Comparison of ENCODE assay signal across 19 cellular contexts in genomic region chr11:72525466-72525865, GRCh38.
DNase-seq lines count a peak whose midpoint lies in the region; ATAC-seq and TF ChIP-seq lines count a peak whose summit lies in the region.
"Had no signal": no experiment of that assay in that cellular context is flagged by ENCODE, and none has a peak within 500 bp of the region (broad histone marks: within the 10 kb centered on the region; RNA-seq: fewer than 3 reads in every experiment).

No MANE protein-coding gene starts in this region.

- no peaks in the 10 kb centered on the region; the same call in 1 of the 2 replicates for H3K9me2 ChIP-seq in GM23338 (ENCODE audit: insufficient read depth)

- no peaks in the 10 kb centered on the region for H4K20me1 ChIP-seq in GM23338 (replicated peaks; ENCODE audit: insufficient read depth)

- H3K27ac ChIP-seq in GM23338 (ENCODE audit: low read depth) = no peak overlapping the region
- no peak overlapping the region for H3K27ac ChIP-seq in SJCRH30
- H3K27ac ChIP-seq in neuronal stem cell (replicated peaks; ENCODE audit: low read length) = no peak overlapping the region
- H3K27ac ChIP-seq: heart left ventricle, KMS-11, Peyer's patch, sigmoid colon had no signal

- no peaks in the 10 kb centered on the region for H3F3A ChIP-seq in GM23338 (replicated peaks; ENCODE audit: low read depth)

- no peak overlapping the region for H3K4me3 ChIP-seq in GM23338
- no peak overlapping the region for H3K4me3 ChIP-seq in SJCRH30
- no peak overlapping the region for H3K4me3 ChIP-seq in neuronal stem cell (ENCODE audit: low read length in 2 of 2)
- H3K4me3 ChIP-seq: heart left ventricle, Peyer's patch, sigmoid colon had no signal

- H2AFZ ChIP-seq in GM23338 = peak overlapping the region; percentile 11; the same call in 1 of the 2 replicates
- H2AFZ ChIP-seq in neuronal stem cell (ENCODE audit: low read length) = no peak overlapping the region

- H2BK120ac ChIP-seq in neuronal stem cell (ENCODE audit: low read depth, low read length) = no peak overlapping the region

- WGBS in neuronal stem cell (ENCODE audit: extremely low coverage in 2 of 2, insufficient read length in 2 of 2, insufficient replicate concordance in 1 of 2), 2 donors = no CpG with 5 or more reads among the region's 3 CpGs

- H3K23ac ChIP-seq in neuronal stem cell (ENCODE audit: low read depth, low read length, poor library complexity) = no peak overlapping the region

- H3K9me3 Mint-ChIP-seq in GM23338 = no peaks in the 10 kb centered on the region; the same call in 2 of the 3 replicates
- H3K9me3 Mint-ChIP-seq in dendritic cell treated with granulocyte-macrophage colony-stimulating factor and Interleukin-4, amounts not matched to agents 40 ng/mL and 50 ng/mL, for 4 days = no peaks in the 10 kb centered on the region
- no peaks in the 10 kb centered on the region for H3K9me3 Mint-ChIP-seq in activated T-helper 1 cell treated with anti-CD3 and anti-CD28 coated beads, Interleukin-12 subunit alpha, Interleukin-12 subunit beta, Interleukin-2, Interleukin-4 antibody, amounts not matched to agents 30 ng/mL and 10 ng/mL and 1 ng/mL, durations not matched to agents 14 hours and 24 hours and 36 hours
- H3K9me3 Mint-ChIP-seq in activated T-cell treated with anti-CD3 and anti-CD28 coated beads, Interleukin-2, amount 50 U/mL, for 72 hours = no peaks in the 10 kb centered on the region

- H3K79me1 ChIP-seq in neuronal stem cell (ENCODE audit: low read depth, low read length) = no peaks in the 10 kb centered on the region

- no peak overlapping the region for H2AK5ac ChIP-seq in neuronal stem cell (ENCODE audit: low read depth, low read length)

- TF ChIP-seq CTCF in GM23338 (conservative IDR thresholded peaks at IDR 0.05; ENCODE audit: low read depth in 2 of 2) = no peak

- H3K4me2 ChIP-seq in GM23338 (no peak overlapping the region), neuronal stem cell (ENCODE audit: insufficient read depth, low read length, poor library complexity, severe bottlenecking) (no peak overlapping the region)
- H3K4me2 ChIP-seq: KMS-11 had no signal

- H3K4me3 Mint-ChIP-seq in GM23338 = no peak overlapping the region
- peak overlapping the region; percentile 30 for H3K4me3 Mint-ChIP-seq in dendritic cell treated with granulocyte-macrophage colony-stimulating factor and Interleukin-4, amounts not matched to agents 40 ng/mL and 50 ng/mL, for 4 days
- H3K4me3 Mint-ChIP-seq in activated T-helper 1 cell treated with anti-CD3 and anti-CD28 coated beads, Interleukin-12 subunit alpha, Interleukin-12 subunit beta, Interleukin-2, Interleukin-4 antibody, amounts not matched to agents 30 ng/mL and 10 ng/mL and 1 ng/mL, durations not matched to agents 14 hours and 24 hours and 36 hours = no peak overlapping the region
- H3K4me3 Mint-ChIP-seq in activated T-cell treated with anti-CD3 and anti-CD28 coated beads, Interleukin-2, amount 50 U/mL, for 72 hours = no peak overlapping the region
- H3K4me3 Mint-ChIP-seq: activated CD4-positive, alpha-beta T cell treated with anti-CD3 and anti-CD28 coated beads for 36 hours; activated CD8-positive, alpha-beta memory T cell treated with anti-CD3 and anti-CD28 coated beads, Interleukin-2, amount 10 ng/mL, durations not matched to agents 7 days and 5 days had no signal

- H3K79me2 ChIP-seq in GM23338 (replicated peaks; ENCODE audit: insufficient read depth) = no peaks in the 10 kb centered on the region

- no peaks in the 10 kb centered on the region for H3K9me3 ChIP-seq in SJCRH30 (replicated peaks)
- no peaks in the 10 kb centered on the region for H3K9me3 ChIP-seq in neuronal stem cell (replicated peaks in 1 of 2; ENCODE audit: control insufficient read depth in 2 of 2, insufficient read depth in 1 of 2, low read depth in 1 of 2, low read length in 2 of 2)
- H3K9me3 ChIP-seq: heart left ventricle, Peyer's patch, sigmoid colon had no signal

- H3K36me3 Mint-ChIP-seq in GM23338 (ENCODE audit: low read depth) = no peaks in the 10 kb centered on the region
- no peaks in the 10 kb centered on the region for H3K36me3 Mint-ChIP-seq in dendritic cell treated with granulocyte-macrophage colony-stimulating factor and Interleukin-4, amounts not matched to agents 40 ng/mL and 50 ng/mL, for 4 days (ENCODE audit: low read depth)
- H3K36me3 Mint-ChIP-seq in activated T-helper 1 cell treated with anti-CD3 and anti-CD28 coated beads, Interleukin-12 subunit alpha, Interleukin-12 subunit beta, Interleukin-2, Interleukin-4 antibody, amounts not matched to agents 30 ng/mL and 10 ng/mL and 1 ng/mL, durations not matched to agents 14 hours and 24 hours and 36 hours (ENCODE audit: low read depth) = peaks cover 1% of the 10 kb centered on the region
- H3K36me3 Mint-ChIP-seq in activated T-cell treated with anti-CD3 and anti-CD28 coated beads, Interleukin-2, amount 50 U/mL, for 72 hours (ENCODE audit: insufficient read depth in 2 of 2) = no peaks in the 10 kb centered on the region
- H3K36me3 Mint-ChIP-seq: activated CD8-positive, alpha-beta memory T cell treated with anti-CD3 and anti-CD28 coated beads, Interleukin-2, amount 10 ng/mL, durations not matched to agents 7 days and 5 days; CD4-positive, CD25-positive, alpha-beta regulatory T cell had no signal

- no peak overlapping the region for H3K9ac ChIP-seq in neuronal stem cell (ENCODE audit: low read depth, low read length, poor library complexity)
- H3K9ac ChIP-seq: KMS-11 had no signal

- H3K27ac Mint-ChIP-seq in GM23338 = no peak overlapping the region
- H3K27ac Mint-ChIP-seq in dendritic cell treated with granulocyte-macrophage colony-stimulating factor and Interleukin-4, amounts not matched to agents 40 ng/mL and 50 ng/mL, for 4 days = peak overlapping the region; percentile 54
- no peak overlapping the region for H3K27ac Mint-ChIP-seq in activated T-helper 1 cell treated with anti-CD3 and anti-CD28 coated beads, Interleukin-12 subunit alpha, Interleukin-12 subunit beta, Interleukin-2, Interleukin-4 antibody, amounts not matched to agents 30 ng/mL and 10 ng/mL and 1 ng/mL, durations not matched to agents 14 hours and 24 hours and 36 hours
- H3K27ac Mint-ChIP-seq in activated T-cell treated with anti-CD3 and anti-CD28 coated beads, Interleukin-2, amount 50 U/mL, for 72 hours = no peak overlapping the region
- H3K27ac Mint-ChIP-seq: activated CD4-positive, alpha-beta T cell treated with anti-CD3 and anti-CD28 coated beads for 36 hours; activated CD8-positive, alpha-beta memory T cell treated with anti-CD3 and anti-CD28 coated beads, Interleukin-2, amount 10 ng/mL, durations not matched to agents 7 days and 5 days had no signal

- no peak overlapping the region for H3K4ac ChIP-seq in neuronal stem cell (ENCODE audit: low read length)

- H3K4me1 ChIP-seq in GM23338 (ENCODE audit: insufficient read depth) (no peaks in the 10 kb centered on the region; the same call in 1 of the 2 replicates), SJCRH30 (peaks cover 3% of the 10 kb centered on the region; the same call in 1 of the 2 replicates), neuronal stem cell (ENCODE audit: control insufficient read depth in 2 of 2, insufficient read depth in 1 of 2, low read depth in 1 of 2, low read length in 2 of 2) (no peaks in the 10 kb centered on the region)
- H3K4me1 ChIP-seq: Peyer's patch, sigmoid colon had no signal

- H2BK5ac ChIP-seq in neuronal stem cell (ENCODE audit: low read length) = no peak overlapping the region

- no peak overlapping the region for H2BK12ac ChIP-seq in neuronal stem cell (ENCODE audit: low read length)

- H3K27me3 Mint-ChIP-seq in GM23338 (ENCODE audit: insufficient read depth, low read depth, poor library complexity) = peaks cover 5% of the 10 kb centered on the region
- H3K27me3 Mint-ChIP-seq in dendritic cell treated with granulocyte-macrophage colony-stimulating factor and Interleukin-4, amounts not matched to agents 40 ng/mL and 50 ng/mL, for 4 days = peaks cover 16% of the 10 kb centered on the region
- peaks cover 11% of the 10 kb centered on the region for H3K27me3 Mint-ChIP-seq in activated T-helper 1 cell treated with anti-CD3 and anti-CD28 coated beads, Interleukin-12 subunit alpha, Interleukin-12 subunit beta, Interleukin-2, Interleukin-4 antibody, amounts not matched to agents 30 ng/mL and 10 ng/mL and 1 ng/mL, durations not matched to agents 14 hours and 24 hours and 36 hours (ENCODE audit: insufficient read depth)
- no peaks in the 10 kb centered on the region for H3K27me3 Mint-ChIP-seq in activated T-cell treated with anti-CD3 and anti-CD28 coated beads, Interleukin-2, amount 50 U/mL, for 72 hours (ENCODE audit: low read depth)
- H3K27me3 Mint-ChIP-seq: activated CD4-positive, alpha-beta T cell treated with anti-CD3 and anti-CD28 coated beads for 36 hours had no signal

- ATAC-seq in GM23338 (peak; percentile 95), HG03378 (IDR thresholded peaks at IDR 0.05; ENCODE audit: unreplicated experiment) (no peak)
- no peak for ATAC-seq in activated T-cell treated with anti-CD3 and anti-CD28 coated beads, Interleukin-2, amount 50 U/mL, for 72 hours (replicated peaks in 1 of 2)
- ATAC-seq: activated CD4-positive, alpha-beta T cell treated with anti-CD3 and anti-CD28 coated beads for 36 hours; activated CD8-positive, alpha-beta memory T cell treated with anti-CD3 and anti-CD28 coated beads, Interleukin-2, amount 10 ng/mL, durations not matched to agents 7 days and 5 days had no signal

- H3K27me3 ChIP-seq in GM23338 (ENCODE audit: insufficient read depth) (no peaks in the 10 kb centered on the region), SJCRH30 (no peaks in the 10 kb centered on the region), neuronal stem cell (ENCODE audit: control insufficient read depth in 3 of 3, insufficient read depth in 3 of 3, low read depth in 1 of 3, low read length in 3 of 3) (peaks cover 0 to 13% (median 0%) of the 10 kb centered on the region in 3 experiments)
- H3K27me3 ChIP-seq: heart left ventricle, Peyer's patch, sigmoid colon had no signal

- H4K91ac ChIP-seq in neuronal stem cell (ENCODE audit: low read depth, low read length, poor library complexity) = no peak overlapping the region

- H3K14ac ChIP-seq in neuronal stem cell (ENCODE audit: low read length) = no peak overlapping the region

- intact Hi-C loops in dendritic cell treated with granulocyte-macrophage colony-stimulating factor and Interleukin-4, amounts not matched to agents 40 ng/mL and 50 ng/mL, for 4 days (cut with micrococcal nuclease) = no loop called here
- intact Hi-C loops in activated T-helper 1 cell treated with anti-CD3 and anti-CD28 coated beads, Interleukin-12 subunit alpha, Interleukin-12 subunit beta, Interleukin-2, Interleukin-4 antibody, amounts not matched to agents 30 ng/mL and 10 ng/mL and 1 ng/mL, durations not matched to agents 14 hours and 24 hours and 36 hours (cut with micrococcal nuclease) = no loop called here
- intact Hi-C loops in posterior vena cava (cut with DNase I) = no loop called here

- H3K4me1 Mint-ChIP-seq in GM23338 = peaks cover 4% of the 10 kb centered on the region; the same call in 1 of the 3 replicates
- H3K4me1 Mint-ChIP-seq in dendritic cell treated with granulocyte-macrophage colony-stimulating factor and Interleukin-4, amounts not matched to agents 40 ng/mL and 50 ng/mL, for 4 days (ENCODE audit: low read depth) = peaks cover 74% of the 10 kb centered on the region
- peaks cover 12% of the 10 kb centered on the region for H3K4me1 Mint-ChIP-seq in activated T-helper 1 cell treated with anti-CD3 and anti-CD28 coated beads, Interleukin-12 subunit alpha, Interleukin-12 subunit beta, Interleukin-2, Interleukin-4 antibody, amounts not matched to agents 30 ng/mL and 10 ng/mL and 1 ng/mL, durations not matched to agents 14 hours and 24 hours and 36 hours (ENCODE audit: low read depth)
- H3K4me1 Mint-ChIP-seq in activated T-cell treated with anti-CD3 and anti-CD28 coated beads, Interleukin-2, amount 50 U/mL, for 72 hours (ENCODE audit: low read depth) = peaks cover 17% of the 10 kb centered on the region

- H3K36me3 ChIP-seq in GM23338 (ENCODE audit: insufficient read depth) (no peaks in the 10 kb centered on the region), SJCRH30 (no peaks in the 10 kb centered on the region), neuronal stem cell (replicated peaks in 1 of 2; ENCODE audit: control insufficient read depth in 2 of 2, insufficient read depth in 2 of 2, low read length in 2 of 2) (no peaks in the 10 kb centered on the region)
- H3K36me3 ChIP-seq: heart left ventricle, Peyer's patch, sigmoid colon had no signal

- peak; percentile 47 for DNase-seq in GM23338 (ENCODE audit: low spot score)
- DNase-seq in SJCRH30 = peak; percentile 54 to 59
- DNase-seq in neuronal stem cell (ENCODE audit: low spot score) = no peak
- DNase-seq in activated T-helper 1 cell treated with anti-CD3 and anti-CD28 coated beads, Interleukin-12 subunit alpha, Interleukin-12 subunit beta, Interleukin-2, Interleukin-4 antibody, amounts not matched to agents 30 ng/mL and 10 ng/mL and 1 ng/mL, durations not matched to agents 14 hours and 24 hours and 36 hours (ENCODE audit: low spot score) = no peak
- DNase-seq in posterior vena cava (ENCODE audit: low spot score) = no peak
- no peak for DNase-seq in activated T-cell treated with anti-CD3 and anti-CD28 coated beads, Interleukin-2, amount 50 U/mL, for 72 hours
- DNase-seq: activated CD4-positive, alpha-beta T cell treated with anti-CD3 and anti-CD28 coated beads for 36 hours; activated CD8-positive, alpha-beta memory T cell treated with anti-CD3 and anti-CD28 coated beads, Interleukin-2, amount 10 ng/mL, durations not matched to agents 7 days and 5 days; CD4-positive, CD25-positive, alpha-beta regulatory T cell; NCI-H1105; NCI-H2107; NCI-H510A; NK-92 treated with Interleukin-12 subunit alpha and Interleukin-12 subunit beta, amount 100 ng/mL, for 24 hours; Peyer's patch; sigmoid colon had no signal

- H4K8ac ChIP-seq in neuronal stem cell (ENCODE audit: low read depth, low read length) = peak overlapping the region; percentile 31

- H2BK15ac ChIP-seq in neuronal stem cell (ENCODE audit: low read length) = no peak overlapping the region

- peak overlapping the region; percentile 44 for H3K18ac ChIP-seq in neuronal stem cell (ENCODE audit: low read length)

Comparison
In these comparisons a context has a peak if more than half of its experiments do, and no peak if none do; other contexts are left out.
1. DNase-seq: peak in GM23338 (single experiment) and SJCRH30 (2 of 2); none in neuronal stem cell (single experiment), activated T-helper 1 cell treated with anti-CD3 and anti-CD28 coated beads, Interleukin-12 subunit alpha, Interleukin-12 subunit beta, Interleukin-2, Interleukin-4 antibody, amounts not matched to agents 30 ng/mL and 10 ng/mL and 1 ng/mL, durations not matched to agents 14 hours and 24 hours and 36 hours (single experiment), posterior vena cava (single experiment) and activated T-cell treated with anti-CD3 and anti-CD28 coated beads, Interleukin-2, amount 50 U/mL, for 72 hours (0 of 2).